ENCODE assay signal across 1 cellular context in the genomic region with DNA sequence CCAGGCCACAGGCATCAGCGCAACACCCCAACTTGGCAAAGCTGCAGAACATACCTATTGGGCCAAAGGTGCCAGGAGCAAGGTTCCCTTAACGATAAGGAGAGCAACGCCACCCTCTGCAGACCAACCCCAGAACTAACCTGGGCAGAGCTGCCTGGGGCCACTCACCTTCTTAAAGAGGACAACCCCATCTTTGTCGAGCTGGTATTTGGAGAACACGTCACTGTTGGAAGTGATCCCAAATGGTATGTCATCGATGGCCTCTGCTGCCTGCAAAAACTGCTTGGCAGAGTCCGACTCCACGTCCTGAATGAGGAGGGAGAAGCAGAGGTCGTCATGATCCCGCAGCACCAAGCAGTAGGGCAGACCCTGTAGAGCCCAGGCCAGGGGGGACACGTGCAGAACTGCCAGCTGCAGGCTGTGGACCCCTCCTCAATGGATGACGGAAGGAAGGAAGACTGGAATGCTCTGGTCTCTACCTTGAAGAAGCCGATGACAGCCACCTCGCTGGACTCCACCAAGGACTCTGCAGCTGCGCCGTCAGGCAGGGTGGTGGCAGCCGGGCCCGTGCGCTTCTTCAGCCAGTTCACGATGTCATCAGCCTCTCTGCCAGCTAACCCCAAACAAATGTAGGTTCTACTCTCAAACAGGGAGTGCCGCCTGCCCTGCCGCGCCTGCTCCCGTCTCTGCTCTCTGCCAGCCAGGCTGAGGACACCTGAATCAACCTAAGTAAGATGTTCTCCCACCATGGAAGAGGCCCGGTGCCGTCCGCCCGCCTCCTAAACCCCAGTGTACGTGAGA.
TF ChIP-seq lines count a peak whose summit lies in the region.

No MANE protein-coding gene starts in this region.

TF ChIP-seq in WTC11, 78 proteins besides CTCF, POLR2A, EP300 and RAD21 (continued from another document):
- TF ChIP-seq, protein P1, sequence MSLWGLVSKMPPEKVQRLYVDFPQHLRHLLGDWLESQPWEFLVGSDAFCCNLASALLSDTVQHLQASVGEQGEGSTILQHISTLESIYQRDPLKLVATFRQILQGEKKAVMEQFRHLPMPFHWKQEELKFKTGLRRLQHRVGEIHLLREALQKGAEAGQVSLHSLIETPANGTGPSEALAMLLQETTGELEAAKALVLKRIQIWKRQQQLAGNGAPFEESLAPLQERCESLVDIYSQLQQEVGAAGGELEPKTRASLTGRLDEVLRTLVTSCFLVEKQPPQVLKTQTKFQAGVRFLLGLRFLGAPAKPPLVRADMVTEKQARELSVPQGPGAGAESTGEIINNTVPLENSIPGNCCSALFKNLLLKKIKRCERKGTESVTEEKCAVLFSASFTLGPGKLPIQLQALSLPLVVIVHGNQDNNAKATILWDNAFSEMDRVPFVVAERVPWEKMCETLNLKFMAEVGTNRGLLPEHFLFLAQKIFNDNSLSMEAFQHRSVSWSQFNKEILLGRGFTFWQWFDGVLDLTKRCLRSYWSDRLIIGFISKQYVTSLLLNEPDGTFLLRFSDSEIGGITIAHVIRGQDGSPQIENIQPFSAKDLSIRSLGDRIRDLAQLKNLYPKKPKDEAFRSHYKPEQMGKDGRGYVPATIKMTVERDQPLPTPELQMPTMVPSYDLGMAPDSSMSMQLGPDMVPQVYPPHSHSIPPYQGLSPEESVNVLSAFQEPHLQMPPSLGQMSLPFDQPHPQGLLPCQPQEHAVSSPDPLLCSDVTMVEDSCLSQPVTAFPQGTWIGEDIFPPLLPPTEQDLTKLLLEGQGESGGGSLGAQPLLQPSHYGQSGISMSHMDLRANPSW (CRISPR knock-in tag; conservative IDR thresholded peaks at IDR 0.05; ENCODE audit: low read depth): no peak
